ENCODE assay signal across 10 cellular contexts in the genomic region with DNA sequence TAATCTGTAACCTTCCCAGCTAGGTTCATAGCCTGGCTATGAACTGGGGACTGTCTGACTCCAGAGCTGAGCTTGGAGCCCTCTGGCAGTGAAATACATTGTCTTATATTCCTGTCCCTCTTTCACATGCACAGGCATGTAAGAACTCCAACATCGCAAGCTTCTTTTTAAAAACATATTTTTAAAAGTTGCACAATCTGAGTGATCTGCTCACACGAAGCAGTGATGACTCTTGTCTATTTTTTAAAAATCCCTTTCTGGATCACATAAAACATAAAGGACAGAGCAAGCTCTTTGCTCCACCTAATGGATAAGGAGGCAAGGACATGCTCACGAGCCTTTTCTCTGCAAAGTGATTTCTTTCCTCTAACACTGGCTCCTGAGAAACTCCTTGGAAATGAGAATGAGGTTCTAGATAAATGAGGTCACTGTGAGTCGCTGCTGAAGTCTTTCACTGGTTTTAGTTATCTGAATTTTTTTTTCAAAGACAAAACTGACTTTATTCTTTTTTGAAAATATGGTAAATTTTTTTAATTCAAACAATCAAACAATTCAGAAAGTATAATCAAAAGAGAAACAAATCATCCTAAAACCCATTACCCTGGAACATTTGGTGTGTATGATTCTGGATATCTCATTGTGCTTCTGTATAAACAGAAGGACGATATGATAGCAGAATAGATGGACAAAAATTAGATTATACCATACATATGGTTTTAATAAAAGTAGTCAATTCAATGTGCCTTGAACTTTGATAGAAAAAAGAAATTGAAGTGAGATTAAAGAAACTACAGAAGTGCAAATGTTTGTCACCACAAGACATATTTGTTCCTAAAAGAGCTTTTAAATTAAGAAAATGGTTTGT. TPM values are rescaled to one million over a fixed set of nuclear protein-coding genes. Genes with fewer than 3 reads are reported as not detected.
DNase-seq lines count a peak whose midpoint lies in the region; ATAC-seq and TF ChIP-seq lines count a peak whose summit lies in the region.
"Had no signal": no experiment of that assay in that cellular context is flagged by ENCODE, and none has a peak within 500 bp of the region (broad histone marks: within the 10 kb centered on the region; RNA-seq: fewer than 3 reads in every experiment).

No MANE protein-coding gene starts in this region.

- no peak for ATAC-seq in HG03442 (IDR thresholded peaks at IDR 0.05; ENCODE audit: unreplicated experiment)
- ATAC-seq in stimulated activated naive B cell treated with anti-CD40 and anti-IgM and Interleukin-4, amounts not matched to agents 10 μg/mL and 1 μg/mL and 100 μg/mL, for 72 hours (replicated peaks): no peak

- DNase-seq in GM12865 (ENCODE audit: low read depth) (no peak), NCI-H2107 treated with DMSO at 0.1 percent for 48 hours (lab: John Stamatoyannopoulos, UW; ENCODE audit: unreplicated experiment) (peak; percentile 11), colonic mucosa (no peak), mesothelial cell of epicardium (ENCODE audit: low spot score in 2 of 2, unreplicated experiment in 2 of 2) (no peak), CD1c-positive myeloid dendritic cell (ENCODE audit: extremely low spot score) (no peak), KG1 (lab: John Stamatoyannopoulos, UW) (no peak)
- no peak for DNase-seq in stimulated activated naive B cell treated with anti-CD40 and anti-IgM and Interleukin-4, amounts not matched to agents 10 μg/mL and 1 μg/mL and 100 μg/mL, for 72 hours

- no peaks in the 10 kb centered on the region for H3K27me3 Mint-ChIP-seq in mesothelial cell of epicardium (ENCODE audit: low read depth)
- peaks cover 34 to 49% of the 10 kb centered on the region in 2 donors for H3K27me3 Mint-ChIP-seq in stimulated activated naive B cell treated with anti-CD40 and anti-IgM and Interleukin-4, amounts not matched to agents 10 μg/mL and 1 μg/mL and 100 μg/mL, for 72 hours

- no peak overlapping the region for H3K4me3 Mint-ChIP-seq in mesothelial cell of epicardium
- no peak overlapping the region for H3K4me3 Mint-ChIP-seq in stimulated activated naive B cell treated with anti-CD40 and anti-IgM and Interleukin-4, amounts not matched to agents 10 μg/mL and 1 μg/mL and 100 μg/mL, for 72 hours

- no peak overlapping the region for H3K27ac ChIP-seq in colonic mucosa

- no peaks in the 10 kb centered on the region for H3K27me3 ChIP-seq in colonic mucosa

- no peaks in the 10 kb centered on the region for H3K36me3 ChIP-seq in colonic mucosa

- H3K4me1 Mint-ChIP-seq in mesothelial cell of epicardium: peaks cover 48% of the 10 kb centered on the region
- H3K4me1 Mint-ChIP-seq in stimulated activated naive B cell treated with anti-CD40 and anti-IgM and Interleukin-4, amounts not matched to agents 10 μg/mL and 1 μg/mL and 100 μg/mL, for 72 hours: no peaks in the 10 kb centered on the region

- peak; percentile 34 for TF ChIP-seq CTCF in GM12865 (IDR thresholded peaks at IDR 0.05; ENCODE audit: insufficient read depth, low read depth, low read length, missing control alignments)
- peak; percentile 45 for TF ChIP-seq CTCF in colonic mucosa (IDR thresholded peaks at IDR 0.05)
- peak; percentile 35 for TF ChIP-seq CTCF in mesothelial cell of epicardium (IDR thresholded peaks at IDR 0.05; ENCODE audit: unreplicated experiment)

- H3K9ac ChIP-seq in colonic mucosa (ENCODE audit: low read depth in 2 of 2, low read length in 2 of 2): no peak overlapping the region

- no peaks in the 10 kb centered on the region for H3K9me3 ChIP-seq in colonic mucosa

- H3K9me3 Mint-ChIP-seq in mesothelial cell of epicardium: no peaks in the 10 kb centered on the region
- H3K9me3 Mint-ChIP-seq in stimulated activated naive B cell treated with anti-CD40 and anti-IgM and Interleukin-4, amounts not matched to agents 10 μg/mL and 1 μg/mL and 100 μg/mL, for 72 hours: no peaks in the 10 kb centered on the region

- intact Hi-C loops in colonic mucosa (cut with DNase I): no loop called here

- no peaks in the 10 kb centered on the region for H3K4me1 ChIP-seq in colonic mucosa

- no peaks in the 10 kb centered on the region for H3K36me3 Mint-ChIP-seq in mesothelial cell of epicardium
- no peaks in the 10 kb centered on the region for H3K36me3 Mint-ChIP-seq in stimulated activated naive B cell treated with anti-CD40 and anti-IgM and Interleukin-4, amounts not matched to agents 10 μg/mL and 1 μg/mL and 100 μg/mL, for 72 hours

- H3K4me3 ChIP-seq in GM12865 (ENCODE audit: low read depth, low read length) (no peak overlapping the region), colonic mucosa (no peak overlapping the region)
- H3K4me3 ChIP-seq: skin epidermis had no signal

- no peak overlapping the region for H3K27ac Mint-ChIP-seq in mesothelial cell of epicardium
- no peak overlapping the region for H3K27ac Mint-ChIP-seq in stimulated activated naive B cell treated with anti-CD40 and anti-IgM and Interleukin-4, amounts not matched to agents 10 μg/mL and 1 μg/mL and 100 μg/mL, for 72 hours

RNA-seq across cellular contexts. Expression of gene IL20RA, which starts 30.8 kb away (rescaled TPM):
- total RNA-seq in colonic mucosa (10 to 100 TPM; 12.2 to 12.8 TPM), mesothelial cell of epicardium (1.1 to 2.1 TPM (median 1.7 TPM) in 3 replicates)
- total RNA-seq: T-helper 1 cell treated with Interleukin-12 subunit alpha and Interleukin-12 subunit beta and Interleukin-4 antibody, amounts not matched to agents 30 ng/mL and 1 ng/mL, for 36 hours had no signal
